ENCODE assay signal across 23 cellular contexts in the genomic region with DNA sequence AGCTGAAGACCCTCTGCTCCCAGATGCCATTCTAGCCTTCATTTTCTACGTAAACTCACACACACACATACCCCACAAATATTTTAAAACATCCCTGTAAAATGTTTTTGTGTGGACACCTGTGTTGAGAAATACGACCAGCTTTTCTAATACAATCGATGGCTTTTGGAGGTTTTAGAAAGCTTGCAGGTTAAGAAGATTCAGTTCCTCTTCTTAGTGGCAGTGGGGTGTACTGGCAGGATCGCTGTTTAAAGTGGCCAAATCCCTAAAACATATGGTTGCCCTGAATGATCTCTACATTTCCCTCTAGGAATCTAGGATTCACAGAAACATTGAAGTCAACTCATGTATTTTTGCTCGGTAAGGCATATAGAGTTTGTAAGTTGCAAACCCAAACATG.
"Had no signal": no experiment of that assay in that cellular context is flagged by ENCODE, and none has a peak within 500 bp of the region (broad histone marks: within the 10 kb centered on the region; RNA-seq: fewer than 3 reads in every experiment).

No MANE protein-coding gene starts in this region.

- DNase-seq: activated B cell treated with CpG ODN at 0.5 μM for 24 hours; activated CD4-positive, alpha-beta T cell treated with anti-CD3 and anti-CD28 coated beads for 4 hours; activated CD4-positive, alpha-beta T cell treated with anti-CD3 and anti-CD28 coated beads, Interleukin-2, amount 50 U/mL, for 48 hours; activated effector memory CD4-positive, alpha-beta T cell treated with anti-CD3 and anti-CD28 coated beads, Interleukin-2, amount 50 U/mL, for 16 hours; activated naive CD4-positive, alpha-beta T cell treated with anti-CD3 and anti-CD28 coated beads, Interleukin-2, amount 10 ng/mL, durations not matched to agents 7 days and 5 days; activated T-cell treated with anti-CD3 and anti-CD28 coated beads, Interleukin-2, amount 50 U/mL, for 48 hours; effector CD4-positive, alpha-beta T cell; foreskin fibroblast; kidney; lower lobe of right lung; mesendoderm; mucosa of descending colon; nephron progenitor cell; pancreas; psoas muscle; spleen; stimulated activated CD4-positive, alpha-beta T cell treated with anti-CD3 and anti-CD28 coated beads, Interleukin-4, amount 100 ng/mL, for 1 hour; stimulated activated naive CD4-positive, alpha-beta T cell; T-helper 9 cell had no signal

- H3K27me3 ChIP-seq: cardiac muscle cell, pancreas, right atrium auricular region had no signal

- H3K4me1 Mint-ChIP-seq: activated B cell treated with CpG ODN at 0.5 μM for 24 hours; activated naive CD4-positive, alpha-beta T cell treated with anti-CD3 and anti-CD28 coated beads, Interleukin-2, amount 10 ng/mL, durations not matched to agents 7 days and 5 days had no signal

- H3K4me3 Mint-ChIP-seq: activated B cell treated with CpG ODN at 0.5 μM for 24 hours; activated naive CD4-positive, alpha-beta T cell treated with anti-CD3 and anti-CD28 coated beads, Interleukin-2, amount 10 ng/mL, durations not matched to agents 7 days and 5 days; nephron progenitor cell; type B pancreatic cell had no signal

- H3K27ac ChIP-seq: cardiac muscle cell, lower lobe of right lung, pancreas, psoas muscle, right atrium auricular region, spleen, thoracic aorta had no signal

- H3K36me3 ChIP-seq: cardiac muscle cell, lower lobe of right lung, pancreas, right atrium auricular region, spleen, thoracic aorta had no signal

- ATAC-seq: lower lobe of right lung, mucosa of descending colon, pancreas, psoas muscle had no signal

- H3K9me3 ChIP-seq: lower lobe of right lung, mucosa of descending colon, pancreas, psoas muscle, right atrium auricular region, spleen, thoracic aorta had no signal

- H3K9me3 Mint-ChIP-seq: activated B cell treated with CpG ODN at 0.5 μM for 24 hours; activated naive CD4-positive, alpha-beta T cell treated with anti-CD3 and anti-CD28 coated beads, Interleukin-2, amount 10 ng/mL, durations not matched to agents 7 days and 5 days; nephron progenitor cell; type B pancreatic cell had no signal

- H3K27me3 Mint-ChIP-seq: activated B cell treated with CpG ODN at 0.5 μM for 24 hours; activated naive CD4-positive, alpha-beta T cell treated with anti-CD3 and anti-CD28 coated beads, Interleukin-2, amount 10 ng/mL, durations not matched to agents 7 days and 5 days had no signal

- H3K4me3 ChIP-seq: cardiac muscle cell, lower lobe of right lung, mucosa of descending colon, pancreas, psoas muscle, right atrium auricular region, spleen, thoracic aorta had no signal

- H3K27ac Mint-ChIP-seq: activated B cell treated with CpG ODN at 0.5 μM for 24 hours; activated naive CD4-positive, alpha-beta T cell treated with anti-CD3 and anti-CD28 coated beads, Interleukin-2, amount 10 ng/mL, durations not matched to agents 7 days and 5 days; nephron progenitor cell; type B pancreatic cell had no signal

- H3K4me1 ChIP-seq: lower lobe of right lung, pancreas, psoas muscle, right atrium auricular region, spleen had no signal

- H3K36me3 Mint-ChIP-seq: activated naive CD4-positive, alpha-beta T cell treated with anti-CD3 and anti-CD28 coated beads, Interleukin-2, amount 10 ng/mL, durations not matched to agents 7 days and 5 days; type B pancreatic cell had no signal
